In the genomic region with DNA sequence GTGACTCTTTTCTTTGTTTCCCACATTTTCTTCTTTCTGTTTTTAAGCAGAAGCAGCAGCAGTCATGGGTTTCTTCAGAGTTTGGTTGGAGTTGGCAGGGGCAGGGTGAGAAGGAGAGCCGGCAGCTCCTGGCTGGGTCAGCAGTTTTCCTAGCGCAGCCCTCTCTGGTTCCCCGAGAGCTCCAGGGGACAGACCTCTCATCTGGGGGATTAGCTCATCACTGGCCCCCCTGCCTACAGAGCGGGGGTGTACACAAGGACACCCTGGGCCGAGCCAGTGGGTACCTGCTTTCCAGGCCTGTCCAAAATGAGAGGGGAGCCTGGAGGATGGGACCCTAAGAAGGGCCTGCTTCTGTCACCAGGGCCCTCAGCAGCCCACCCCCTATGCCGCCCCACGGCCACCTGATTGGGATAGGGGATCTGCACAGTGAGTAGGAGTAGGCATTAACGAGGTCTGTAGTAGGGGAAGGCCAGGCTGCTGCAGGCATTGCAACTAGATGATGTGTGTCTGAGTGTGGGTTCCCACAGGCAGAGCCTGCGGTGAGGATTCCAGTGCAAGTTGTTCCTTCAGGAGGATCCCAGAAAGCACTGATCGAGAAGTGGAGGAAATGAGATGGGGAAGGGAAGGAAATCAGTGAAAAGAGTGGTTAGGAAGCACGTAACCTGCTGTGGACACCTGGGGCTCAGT, we compare ENCODE assay signal across 16 cellular contexts.
A peak's percentile ranks its signal among the peaks of the same experiment; 100 is the strongest.
DNase-seq lines count a peak whose midpoint lies in the region; ATAC-seq and TF ChIP-seq lines count a peak whose summit lies in the region.
"Had no signal": no experiment of that assay in that cellular context is flagged by ENCODE, and none has a peak within 500 bp of the region (broad histone marks: within the 10 kb centered on the region; RNA-seq: fewer than 3 reads in every experiment).

No MANE protein-coding gene starts in this region.

- DNase-seq in amniotic epithelial cell (ENCODE audit: low read depth), result peak; percentile 95
- no peak for DNase-seq in nephron progenitor cell
- no peak for DNase-seq in suprapubic skin (ENCODE audit: low spot score in 2 of 2)
- DNase-seq in NCI-H146 (lab: John Stamatoyannopoulos, UW), result no peak
- DNase-seq in activated effector memory CD4-positive, alpha-beta T cell treated with anti-CD3 and anti-CD28 coated beads, Interleukin-2, amount 50 U/mL, for 16 hours, result no peak
- DNase-seq: activated naive CD8-positive, alpha-beta T cell treated with anti-CD3 and anti-CD28 coated beads, Interleukin-2, amount 50 U/mL, for 24 hours; NCI-H1436; NCI-H526; stimulated activated CD4-positive, alpha-beta T cell treated with anti-CD3 and anti-CD28 coated beads, Interleukin-1b, Interleukin-23, amount 100 ng/mL, for 48 hours; stimulated activated CD8-positive, alpha-beta memory T cell treated with anti-CD3 and anti-CD28 coated beads, Interleukin-4, amount 100 ng/mL, for 48 hours had no signal

- H3K4me1 ChIP-seq in gastroesophageal sphincter (peaks cover 8 to 84% (median 49%) of the 10 kb centered on the region in 3 donors), suprapubic skin (peaks cover 62% of the 10 kb centered on the region)

- no peaks in the 10 kb centered on the region for H3K9me3 Mint-ChIP-seq in nephron progenitor cell
- H3K9me3 Mint-ChIP-seq: activated naive CD8-positive, alpha-beta T cell treated with anti-CD3 and anti-CD28 coated beads, Interleukin-2, amount 50 U/mL, for 24 hours had no signal

- H3K4me3 Mint-ChIP-seq in nephron progenitor cell, result peak overlapping the region; percentile 61
- H3K4me3 Mint-ChIP-seq: activated naive CD8-positive, alpha-beta T cell treated with anti-CD3 and anti-CD28 coated beads, Interleukin-2, amount 50 U/mL, for 24 hours had no signal

- TF ChIP-seq CTCF in gastroesophageal sphincter (IDR thresholded peaks at IDR 0.05), result no peak
- TF ChIP-seq CTCF in nephron progenitor cell (IDR thresholded peaks at IDR 0.05), result no peak
- TF ChIP-seq CTCF in suprapubic skin (IDR thresholded peaks at IDR 0.05), result no peak

- TF ChIP-seq POLR2A in gastroesophageal sphincter (IDR thresholded peaks at IDR 0.05) (no peak), suprapubic skin (IDR thresholded peaks at IDR 0.05) (no peak)

- peak overlapping the region; percentile 85 for H3K27ac Mint-ChIP-seq in nephron progenitor cell
- H3K27ac Mint-ChIP-seq: activated naive CD8-positive, alpha-beta T cell treated with anti-CD3 and anti-CD28 coated beads, Interleukin-2, amount 50 U/mL, for 24 hours had no signal

- ATAC-seq in gastroesophageal sphincter (no peak), GM18519 (IDR thresholded peaks at IDR 0.05; ENCODE audit: low FRiP score, unreplicated experiment) (no peak), GM19324 (IDR thresholded peaks at IDR 0.05; ENCODE audit: low FRiP score, unreplicated experiment) (no peak)
- ATAC-seq: activated CD4-positive, CD25-positive, alpha-beta regulatory T cell treated with anti-CD3 and anti-CD28 coated beads, Interleukin-2, amount 50 U/mL, for 24 hours; activated naive CD8-positive, alpha-beta T cell treated with anti-CD3 and anti-CD28 coated beads, Interleukin-2, amount 50 U/mL, for 24 hours; Panc1 had no signal

- H3K9me3 ChIP-seq in gastroesophageal sphincter (no peaks in the 10 kb centered on the region), suprapubic skin (no peaks in the 10 kb centered on the region)
- H3K9me3 ChIP-seq: BLaER1 had no signal

- no peaks in the 10 kb centered on the region for H3K27me3 ChIP-seq in gastroesophageal sphincter
- no peaks in the 10 kb centered on the region for H3K27me3 ChIP-seq in suprapubic skin
- H3K27me3 ChIP-seq: BLaER1 had no signal

- WGBS in gastroesophageal sphincter (ENCODE audit: low coverage in 1 of 2), 2 donors, result 60 to 72% methylated on average over 3 to 5 of the region's 11 CpGs
- WGBS in suprapubic skin, result 86% methylated on average over 10 of the region's 11 CpGs

- peaks cover 78% of the 10 kb centered on the region for H3K4me1 Mint-ChIP-seq in nephron progenitor cell
- H3K4me1 Mint-ChIP-seq: activated naive CD8-positive, alpha-beta T cell treated with anti-CD3 and anti-CD28 coated beads, Interleukin-2, amount 50 U/mL, for 24 hours had no signal

- no peaks in the 10 kb centered on the region for H3K27me3 Mint-ChIP-seq in nephron progenitor cell (ENCODE audit: low read depth, poor library complexity)
- H3K27me3 Mint-ChIP-seq: activated naive CD8-positive, alpha-beta T cell treated with anti-CD3 and anti-CD28 coated beads, Interleukin-2, amount 50 U/mL, for 24 hours had no signal

- H3K4me3 ChIP-seq in gastroesophageal sphincter (no peak overlapping the region), suprapubic skin (no peak overlapping the region)
- H3K4me3 ChIP-seq: BLaER1 had no signal

- H3K36me3 Mint-ChIP-seq in nephron progenitor cell (ENCODE audit: low read depth), result peaks cover 27% of the 10 kb centered on the region

- TF ChIP-seq EP300 in gastroesophageal sphincter (IDR thresholded peaks at IDR 0.05) (no peak), suprapubic skin (IDR thresholded peaks at IDR 0.05) (no peak)

- peaks cover 0 to 46% of the 10 kb centered on the region in 2 donors for H3K36me3 ChIP-seq in gastroesophageal sphincter
- H3K36me3 ChIP-seq in suprapubic skin, result peaks cover 23% of the 10 kb centered on the region

- H3K27ac ChIP-seq in gastroesophageal sphincter (peak overlapping the region in 3 of 4 donors; percentile 84 to 87 (median 87)), suprapubic skin (peak overlapping the region; percentile 71)
- H3K27ac ChIP-seq: BLaER1 had no signal
